Comparison of ENCODE assay signal across 35 cellular contexts in the genomic region with DNA sequence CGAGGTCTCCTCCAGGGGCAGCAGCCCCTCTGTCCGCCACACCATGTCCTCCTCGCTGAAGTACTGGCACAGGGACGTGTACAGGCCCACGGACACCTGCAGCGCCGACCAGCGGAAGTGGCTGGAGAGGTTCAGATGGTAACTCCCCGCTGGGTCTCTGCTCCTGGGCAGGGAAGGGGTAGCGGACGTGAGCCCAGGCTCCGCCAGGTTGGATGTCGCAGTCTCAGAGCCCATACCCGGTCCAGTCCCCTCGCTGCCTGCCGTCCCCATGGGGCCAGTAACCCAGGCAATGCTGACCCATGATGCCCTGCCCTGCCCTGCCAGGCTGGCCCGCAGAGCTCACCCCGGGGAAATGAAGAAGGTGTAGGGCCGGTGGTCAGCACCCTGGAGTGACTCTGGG. TPM values are rescaled to one million over a fixed set of nuclear protein-coding genes. Genes with fewer than 3 reads are reported as not detected.
DNase-seq lines count a peak whose midpoint lies in the region; ATAC-seq and TF ChIP-seq lines count a peak whose summit lies in the region.
"Had no signal": no experiment of that assay in that cellular context is flagged by ENCODE, and none has a peak within 500 bp of the region (broad histone marks: within the 10 kb centered on the region; RNA-seq: fewer than 3 reads in every experiment).

No MANE protein-coding gene starts in this region.

- H3K9me2 ChIP-seq in HCT116 (ENCODE audit: insufficient read depth), result no peaks in the 10 kb centered on the region
- H3K9me2 ChIP-seq in OCI-LY7 (ENCODE audit: insufficient read depth, low read length), result no peaks in the 10 kb centered on the region

- ATAC-seq in HCT116, result no peak
- ATAC-seq: A549; CD8-positive, alpha-beta T cell had no signal

- no peak for TF ChIP-seq RAD21 in HCT116 (IDR thresholded peaks at IDR 0.05; ENCODE audit: low read depth)

- no peaks in the 10 kb centered on the region for H3K27me3 Mint-ChIP-seq in MCF 10A (ENCODE audit: insufficient read depth, unreplicated experiment)
- H3K27me3 Mint-ChIP-seq: B cell; CD4-positive, alpha-beta memory T cell; CD4-positive, alpha-beta T cell; CD4-positive, CD25-positive, alpha-beta regulatory T cell; CD8-positive, alpha-beta memory T cell had no signal

- no peaks in the 10 kb centered on the region for H3K79me2 ChIP-seq in mammary epithelial cell (ENCODE audit: insufficient read depth, low read length)
- no peaks in the 10 kb centered on the region for H3K79me2 ChIP-seq in HCT116 (ENCODE audit: insufficient read depth, low read length)
- H3K79me2 ChIP-seq in OCI-LY7 (ENCODE audit: insufficient read depth, low read depth, low read length), result no peaks in the 10 kb centered on the region

- DNase-seq in mammary epithelial cell, result no peak
- no peak for DNase-seq in MCF 10A (ENCODE audit: unreplicated experiment)
- DNase-seq in G401 (ENCODE audit: low spot score), result peak; percentile 33
- DNase-seq in HCT116 (ENCODE audit: low read depth, low spot score), result no peak
- DNase-seq in OCI-LY7 (ENCODE audit: low spot score), result no peak
- no peak for DNase-seq in BE2C
- DNase-seq in tibial nerve (ENCODE audit: low spot score in 2 of 2), result no peak
- no peak for DNase-seq in MG63
- DNase-seq: 8988T; ACHN; AML-193; C1 segment of cervical spinal cord; Caco-2; Calu3; CD4-positive, alpha-beta memory T cell; CD4-positive, alpha-beta T cell; CD4-positive, CD25-positive, alpha-beta regulatory T cell; CD8-positive, alpha-beta memory T cell; CD8-positive, alpha-beta T cell; COR-L47; DMS 273 treated with DMSO at 0.1 percent for 48 hours; DMS153; DMS53; DMS79; DMS79 treated with DMSO at 0.1 percent for 48 hours; DND-41; EL had no signal

- CTCF ChIA-PET in mammary epithelial cell (lab: Charles Lee; ENCODE audit: low non-redundant PET), result no interaction called here
- CTCF ChIA-PET in MCF 10A (lab: Yijun Ruan, JAX), result no interaction called here
- CTCF ChIA-PET in HCT116 (lab: Charles Lee), result no interaction called here
- CTCF ChIA-PET in OCI-LY7 (lab: Charles Lee; ENCODE audit: unreplicated experiment), result no interaction called here

- H3K9me3 ChIP-seq in mammary epithelial cell (replicated peaks; ENCODE audit: insufficient read depth, low read length) (no peaks in the 10 kb centered on the region), HCT116 (ENCODE audit: control insufficient read depth in 1 of 2, insufficient read depth in 1 of 2, low read depth in 1 of 2, low read length in 2 of 2) (no peaks in the 10 kb centered on the region), OCI-LY7 (ENCODE audit: low read length) (no peaks in the 10 kb centered on the region), BE2C (no peaks in the 10 kb centered on the region), tibial nerve (no peaks in the 10 kb centered on the region), MG63 (no peaks in the 10 kb centered on the region)
- H3K9me3 ChIP-seq: A549; BLaER1; BLaER1 treated with 17β-estradiol and CSF1 and Interleukin-3, amounts not matched to agents 10 nM and 100 nM; Caco-2 had no signal

- intact Hi-C loops in mammary epithelial cell (cut with micrococcal nuclease), result no loop called here
- intact Hi-C loops in MCF 10A (cut with micrococcal nuclease), result no loop called here
- intact Hi-C loops in HCT116 (cut with micrococcal nuclease), result no loop called here
- intact Hi-C loops in OCI-LY7 (cut with micrococcal nuclease; ENCODE audit: unreplicated experiment), result no loop called here

- no peak overlapping the region for H3K4me3 Mint-ChIP-seq in MCF 10A (ENCODE audit: unreplicated experiment)
- H3K4me3 Mint-ChIP-seq: B cell; CD14-positive monocyte; CD4-positive, alpha-beta memory T cell; CD4-positive, alpha-beta T cell; CD4-positive, CD25-positive, alpha-beta regulatory T cell; CD8-positive, alpha-beta memory T cell; CD8-positive, alpha-beta T cell had no signal

- H2AFZ ChIP-seq in mammary epithelial cell (ENCODE audit: low read depth, low read length) (no peak overlapping the region), HCT116 (ENCODE audit: low read depth, low read length, poor library complexity, severe bottlenecking) (no peak overlapping the region), OCI-LY7 (ENCODE audit: low read length) (no peak overlapping the region)

- H3K9me3 Mint-ChIP-seq in MCF 10A (ENCODE audit: unreplicated experiment), result no peaks in the 10 kb centered on the region
- H3K9me3 Mint-ChIP-seq: CD14-positive monocyte; CD4-positive, alpha-beta memory T cell; CD4-positive, alpha-beta T cell; CD8-positive, alpha-beta memory T cell; CD8-positive, alpha-beta T cell had no signal

- no peak for TF ChIP-seq EP300 in tibial nerve (IDR thresholded peaks at IDR 0.05)

- H3K4me3 ChIP-seq in mammary epithelial cell (replicated peaks in 1 of 3; ENCODE audit: insufficient read depth in 1 of 3, low read depth in 2 of 3, low read length in 3 of 3) (no peak overlapping the region), HCT116 (replicated peaks in 1 of 2; ENCODE audit: low read depth in 1 of 2, low read length in 2 of 2) (no peak overlapping the region), OCI-LY7 (ENCODE audit: low read depth, low read length, poor library complexity, severe bottlenecking) (no peak overlapping the region), BE2C (ENCODE audit: low read depth, low read length) (no peak overlapping the region), tibial nerve (no peak overlapping the region), MG63 (no peak overlapping the region)
- H3K4me3 ChIP-seq: A549; BLaER1; BLaER1 treated with 17β-estradiol and CSF1 and Interleukin-3, amounts not matched to agents 10 nM and 100 nM had no signal

- no peak overlapping the region for H3K27ac ChIP-seq in mammary epithelial cell (ENCODE audit: insufficient read depth, low read depth, low read length)
- H3K27ac ChIP-seq in HCT116 (ENCODE audit: low read depth, low read length), result no peak overlapping the region
- H3K27ac ChIP-seq in OCI-LY7 (ENCODE audit: low read depth, low read length, poor library complexity, severe bottlenecking), result no peak overlapping the region
- H3K27ac ChIP-seq in tibial nerve, result no peak overlapping the region
- H3K27ac ChIP-seq: 22Rv1; A549; BLaER1; BLaER1 treated with 17β-estradiol and CSF1 and Interleukin-3, amounts not matched to agents 10 nM and 100 nM; C4-2B had no signal

- peaks cover 39% of the 10 kb centered on the region for H3K36me3 Mint-ChIP-seq in MCF 10A (ENCODE audit: insufficient read depth, unreplicated experiment)

- in situ Hi-C loops in mammary epithelial cell (cut with MboI; ENCODE audit: low sequenced_read_pairs in 2 of 2) (no loop called here), G401 (cut with HindIII; ENCODE audit: low sequenced_read_pairs) (no loop called here)

- H3K27ac Mint-ChIP-seq in MCF 10A (ENCODE audit: low read depth, unreplicated experiment), result no peak overlapping the region
- H3K27ac Mint-ChIP-seq: B cell; CD14-positive monocyte; CD4-positive, alpha-beta memory T cell; CD4-positive, alpha-beta T cell; CD8-positive, alpha-beta memory T cell; CD8-positive, alpha-beta T cell had no signal

- H3K9ac ChIP-seq in mammary epithelial cell (ENCODE audit: insufficient read depth, low read length) (no peak overlapping the region), HCT116 (ENCODE audit: low read length) (no peak overlapping the region)
- H3K9ac ChIP-seq: BLaER1; BLaER1 treated with 17β-estradiol and CSF1 and Interleukin-3, amounts not matched to agents 10 nM and 100 nM had no signal

- WGBS in mammary epithelial cell (ENCODE audit: low coverage, missing lambda C conversion rate), result 98% methylated on average over 6 of the region's 19 CpGs
- WGBS in tibial nerve, 2 donors, result 90 to 95% methylated on average over 16 of the region's 19 CpGs

- BruUV-seq in mammary epithelial cell (replicated peaks; lab: Mats Ljungman, UMichigan) (TSS peak; percentile 41), MCF 10A (replicated peaks; lab: Mats Ljungman, UMichigan) (no TSS peak), HCT116 (replicated peaks; lab: Mats Ljungman, UMichigan) (TSS peak; percentile 14), OCI-LY7 (replicated peaks; lab: Mats Ljungman, UMichigan) (TSS peak; percentile 52)

- POLR2A ChIA-PET in MCF 10A (lab: Yijun Ruan, JAX), result no interaction called here
- POLR2A ChIA-PET in HCT116 (lab: Charles Lee), result no interaction called here
- POLR2A ChIA-PET in OCI-LY7 (lab: Charles Lee), result no interaction called here

- TF ChIP-seq CTCF in mammary epithelial cell (conservative IDR thresholded peaks at IDR 0.05 in 1 of 2, IDR thresholded peaks at IDR 0.05 in 1 of 2; ENCODE audit: extremely low read depth in 1 of 2, insufficient read depth in 1 of 2, low read depth in 1 of 2, low read length in 2 of 2) (no peak), MCF 10A (IDR thresholded peaks at IDR 0.05; ENCODE audit: unreplicated experiment) (no peak), HCT116 (IDR thresholded peaks at IDR 0.05 in 2 of 3, conservative IDR thresholded peaks at IDR 0.05 in 1 of 3; ENCODE audit: borderline replicate concordance in 1 of 3, insufficient read depth in 1 of 3, low read depth in 2 of 3, low read length in 2 of 3) (no peak), OCI-LY7 (conservative IDR thresholded peaks at IDR 0.05; ENCODE audit: low read length) (no peak), BE2C (IDR thresholded peaks at IDR 0.05; ENCODE audit: low read depth, low read length) (no peak), tibial nerve (IDR thresholded peaks at IDR 0.05) (no peak)

- H3K36me3 ChIP-seq in mammary epithelial cell (ENCODE audit: insufficient read depth, low read length) (no peaks in the 10 kb centered on the region), HCT116 (ENCODE audit: control insufficient read depth in 1 of 2, insufficient read depth in 2 of 2, low read length in 2 of 2) (no peaks in the 10 kb centered on the region; a peak in 1 of 4 replicates), OCI-LY7 (ENCODE audit: insufficient read depth, low read length) (no peaks in the 10 kb centered on the region), BE2C (peaks cover 5% of the 10 kb centered on the region; the same call in 1 of the 2 replicates), tibial nerve (peaks cover 3 to 90% (median 13%) of the 10 kb centered on the region in 3 donors), MG63 (peaks cover 37% of the 10 kb centered on the region)

- H3K4me1 Mint-ChIP-seq in MCF 10A (ENCODE audit: insufficient read depth, unreplicated experiment), result no peaks in the 10 kb centered on the region
- H3K4me1 Mint-ChIP-seq: B cell; CD14-positive monocyte; CD4-positive, CD25-positive, alpha-beta regulatory T cell; CD8-positive, alpha-beta memory T cell had no signal

- H3K4me1 ChIP-seq in mammary epithelial cell (ENCODE audit: insufficient read depth, low read length), result peaks cover 7% of the 10 kb centered on the region
- no peaks in the 10 kb centered on the region for H3K4me1 ChIP-seq in HCT116 (ENCODE audit: control insufficient read depth in 1 of 2, insufficient read depth in 2 of 2, low read length in 2 of 2)
- no peaks in the 10 kb centered on the region for H3K4me1 ChIP-seq in OCI-LY7 (ENCODE audit: insufficient read depth, low read length, poor library complexity, severe bottlenecking)
- no peaks in the 10 kb centered on the region for H3K4me1 ChIP-seq in BE2C
- no peaks in the 10 kb centered on the region for H3K4me1 ChIP-seq in tibial nerve
- H3K4me1 ChIP-seq: A549; BLaER1; BLaER1 treated with 17β-estradiol and CSF1 and Interleukin-3, amounts not matched to agents 10 nM and 100 nM; Caco-2 had no signal

- H3K4me2 ChIP-seq in mammary epithelial cell (ENCODE audit: insufficient read depth, low read depth, low read length) (no peak overlapping the region), HCT116 (ENCODE audit: low read length) (no peak overlapping the region), OCI-LY7 (ENCODE audit: low read length) (no peak overlapping the region)
- H3K4me2 ChIP-seq: A549; BLaER1; BLaER1 treated with 17β-estradiol and CSF1 and Interleukin-3, amounts not matched to agents 10 nM and 100 nM had no signal

- TF ChIP-seq POLR2A in HCT116 (IDR thresholded peaks at IDR 0.05; ENCODE audit: borderline replicate concordance, extremely low read depth, insufficient read depth, insufficient read length) (no peak), tibial nerve (IDR thresholded peaks at IDR 0.05) (no peak)

- dilution Hi-C loops in mammary epithelial cell (cut with HindIII; ENCODE audit: low sequenced_read_pairs), result no loop called here

- H3K27me3 ChIP-seq in mammary epithelial cell (ENCODE audit: insufficient read depth, low read length) (no peaks in the 10 kb centered on the region), HCT116 (ENCODE audit: insufficient read depth, low read length) (no peaks in the 10 kb centered on the region), BE2C (no peaks in the 10 kb centered on the region), tibial nerve (no peaks in the 10 kb centered on the region), MG63 (no peaks in the 10 kb centered on the region)
- H3K27me3 ChIP-seq: BLaER1; BLaER1 treated with 17β-estradiol and CSF1 and Interleukin-3, amounts not matched to agents 10 nM and 100 nM had no signal

- H4K20me1 ChIP-seq in mammary epithelial cell (ENCODE audit: insufficient read depth, low read length), result no peaks in the 10 kb centered on the region
- no peaks in the 10 kb centered on the region for H4K20me1 ChIP-seq in HCT116 (ENCODE audit: insufficient read depth)
- no peaks in the 10 kb centered on the region for H4K20me1 ChIP-seq in OCI-LY7 (ENCODE audit: insufficient read depth, low read length)

- RAD21 ChIA-PET in HCT116 (lab: Charles Lee; ENCODE audit: low non-redundant PET in 1 of 2, low total read pairs in 2 of 2, uncharacterized antibody in 2 of 2, unreplicated experiment in 2 of 2), result no interaction called here

RNA-seq across cellular contexts. Expression of gene PKD1, which starts 33.2 kb away (rescaled TPM):
- total RNA-seq in mammary epithelial cell (100 to 1,000 TPM; 119 to 133 TPM), MCF 10A (2022) (159 and 187 TPM in 2 replicates), HCT116 (2021; ENCODE audit: unreplicated experiment) (137 TPM), OCI-LY7 (2022) (112 and 129 TPM in 2 replicates), tibial nerve (100 to 1,000 TPM; 207 to 542 (median 381) TPM)
- 28.4 TPM for polyA plus RNA-seq in mammary epithelial cell
- polyA minus RNA-seq in mammary epithelial cell, result 17.7 TPM
- 42.0 and 113 TPM in 2 replicates for total RNA-seq in G401 (2014; rRNA removed; shearing (Covaris generic))
- 109 and 142 TPM in 2 replicates for polyA plus RNA-seq in HCT116 (2012)
- 76.5 and 87.4 TPM in 2 replicates for total RNA-seq in OCI-LY7 (2014; rRNA removed; shearing (Covaris generic))
- polyA plus RNA-seq in BE2C (2012; ENCODE audit: insufficient read depth, insufficient read length, low read depth), result 375 TPM
- total RNA-seq in MG63 (2014; rRNA removed; shearing (Covaris generic); ENCODE audit: low replicate concordance), result 60.2 and 106 TPM in 2 replicates

RNA-seq across cellular contexts. Expression of gene RAB26, which starts 46.0 kb away (rescaled TPM):
- 1 to 10 TPM in 1 of 2 donors, under 1 TPM in 1; 0.33 to 1.0 TPM for total RNA-seq in mammary epithelial cell
- polyA plus RNA-seq in mammary epithelial cell, result 0.80 TPM
- polyA minus RNA-seq in mammary epithelial cell, result 0.21 TPM
- 0.81 and 1.0 TPM in 2 replicates for total RNA-seq in MCF 10A (2022)
- total RNA-seq in G401 (2014; rRNA removed; shearing (Covaris generic)), result 46.8 and 55.2 TPM in 2 replicates
- 44.9 TPM for total RNA-seq in HCT116 (2021; ENCODE audit: unreplicated experiment)
- polyA plus RNA-seq in HCT116 (2012), result 43.9 and 46.7 TPM in 2 replicates
- 3.1 and 5.0 TPM in 2 replicates for total RNA-seq in OCI-LY7 (2014; rRNA removed; shearing (Covaris generic))
- total RNA-seq in OCI-LY7 (2022), result 7.9 and 9.5 TPM in 2 replicates
- 9.1 TPM for polyA plus RNA-seq in BE2C (2012; ENCODE audit: insufficient read depth, insufficient read length, low read depth)
- not detected for total RNA-seq in tibial nerve
- total RNA-seq in MG63 (2014; rRNA removed; shearing (Covaris generic); ENCODE audit: low replicate concordance), result not detected in 2 replicates
- total RNA-seq: A172; CD4-positive, alpha-beta T cell; CD4-positive, CD25-positive, alpha-beta regulatory T cell; CD8-positive, alpha-beta T cell had no signal
- polyA plus RNA-seq: CD14-positive monocyte had no signal

RNA-seq across cellular contexts. Expression of gene TRAF7, which starts 53.1 kb away (rescaled TPM):
- total RNA-seq in mammary epithelial cell (100 to 1,000 TPM in 1 of 2 donors, 10 to 100 TPM in 1; 47.5 to 110 TPM), MCF 10A (2022) (87.4 and 98.6 TPM in 2 replicates), HCT116 (2021; ENCODE audit: unreplicated experiment) (160 TPM), OCI-LY7 (2022) (82.3 and 103 TPM in 2 replicates), tibial nerve (10 to 100 TPM; 29.1 to 53.7 (median 38.4) TPM)
- 65.7 TPM for polyA plus RNA-seq in mammary epithelial cell
- 54.6 TPM for polyA minus RNA-seq in mammary epithelial cell
- total RNA-seq in G401 (2014; rRNA removed; shearing (Covaris generic)), result 76.1 and 99.9 TPM in 2 replicates
- 125 and 134 TPM in 2 replicates for polyA plus RNA-seq in HCT116 (2012)
- total RNA-seq in OCI-LY7 (2014; rRNA removed; shearing (Covaris generic)), result 50.1 and 53.6 TPM in 2 replicates
- polyA plus RNA-seq in BE2C (2012; ENCODE audit: insufficient read depth, insufficient read length, low read depth), result 126 TPM
- total RNA-seq in MG63 (2014; rRNA removed; shearing (Covaris generic); ENCODE audit: low replicate concordance), result 68.0 and 111 TPM in 2 replicates

RNA-seq across cellular contexts. Expression of gene TSC2, which starts 54.7 kb away (rescaled TPM):
- total RNA-seq in mammary epithelial cell (10 to 100 TPM; 56.2 to 92.0 TPM), MCF 10A (2022) (99.8 and 136 TPM in 2 replicates), HCT116 (2021; ENCODE audit: unreplicated experiment) (74.1 TPM), OCI-LY7 (2022) (152 and 160 TPM in 2 replicates), tibial nerve (100 to 1,000 TPM in 2 of 4 donors, 10 to 100 TPM in 2; 75.4 to 507 (median 111) TPM)
- polyA plus RNA-seq in mammary epithelial cell, result 33.9 TPM
- 155 TPM for polyA minus RNA-seq in mammary epithelial cell
- 23.3 and 36.4 TPM in 2 replicates for total RNA-seq in G401 (2014; rRNA removed; shearing (Covaris generic))
- polyA plus RNA-seq in HCT116 (2012), result 62.2 and 63.0 TPM in 2 replicates
- 42.8 and 57.2 TPM in 2 replicates for total RNA-seq in OCI-LY7 (2014; rRNA removed; shearing (Covaris generic))
- 238 TPM for polyA plus RNA-seq in BE2C (2012; ENCODE audit: insufficient read depth, insufficient read length, low read depth)
- 24.1 and 64.4 TPM in 2 replicates for total RNA-seq in MG63 (2014; rRNA removed; shearing (Covaris generic); ENCODE audit: low replicate concordance)

RNA-seq across cellular contexts. Expression of gene NTHL1, which starts 54.8 kb away (rescaled TPM):
- total RNA-seq in mammary epithelial cell (10 to 100 TPM; 11.3 to 23.2 TPM), MCF 10A (2022) (16.4 and 17.7 TPM in 2 replicates), HCT116 (2021; ENCODE audit: unreplicated experiment) (40.1 TPM), OCI-LY7 (2022) (44.6 and 51.5 TPM in 2 replicates), tibial nerve (10 to 100 TPM; 22.8 to 56.7 (median 28.1) TPM)
- polyA plus RNA-seq in mammary epithelial cell, result 21.3 TPM
- polyA minus RNA-seq in mammary epithelial cell, result 13.9 TPM
- 25.2 and 36.6 TPM in 2 replicates for total RNA-seq in G401 (2014; rRNA removed; shearing (Covaris generic))
- 27.3 and 28.3 TPM in 2 replicates for polyA plus RNA-seq in HCT116 (2012)
- total RNA-seq in OCI-LY7 (2014; rRNA removed; shearing (Covaris generic)), result 50.9 and 56.2 TPM in 2 replicates
- 176 TPM for polyA plus RNA-seq in BE2C (2012; ENCODE audit: insufficient read depth, insufficient read length, low read depth)
- total RNA-seq in MG63 (2014; rRNA removed; shearing (Covaris generic); ENCODE audit: low replicate concordance), result 57.1 and 74.7 TPM in 2 replicates
